ENCODE assay signal across 8 cellular contexts in genomic region chr16:22296225-22297113, GRCh38. TPM values are rescaled to one million over a fixed set of nuclear protein-coding genes. Genes with fewer than 3 reads are reported as not detected.
A peak's percentile ranks its signal among the peaks of the same experiment; 100 is the strongest.
DNase-seq lines count a peak whose midpoint lies in the region; ATAC-seq and TF ChIP-seq lines count a peak whose summit lies in the region.

No MANE protein-coding gene starts in this region.

- H2AFZ ChIP-seq in neural progenitor cell (replicated peaks): peak overlapping the region; percentile 87

- peak overlapping the region; percentile 67 for H3K27ac Mint-ChIP-seq in endothelial cell (ENCODE audit: unreplicated experiment)
- H3K27ac Mint-ChIP-seq in neural progenitor cell: peak overlapping the region; percentile 90

- H3K27me3 ChIP-seq in Peyer's patch (no peaks in the 10 kb centered on the region), neural progenitor cell (no peaks in the 10 kb centered on the region)

- TF ChIP-seq POLR2A in GM18505 (IDR thresholded peaks at IDR 0.05; ENCODE audit: borderline replicate concordance, extremely low read depth, insufficient read depth, insufficient read length): no peak
- no peak for TF ChIP-seq POLR2A in Peyer's patch (IDR thresholded peaks at IDR 0.05)

- peaks cover 37% of the 10 kb centered on the region for H4K20me1 ChIP-seq in neural progenitor cell (ENCODE audit: low read depth)

- peak overlapping the region; percentile 79 for H3K4me2 ChIP-seq in neural progenitor cell

- peak overlapping the region; percentile 68 to 85 (median 82) for H3K4me3 ChIP-seq in Peyer's patch
- H3K4me3 ChIP-seq in neural progenitor cell: peak overlapping the region; percentile 75

- H3K36me3 ChIP-seq in Peyer's patch: no peaks in the 10 kb centered on the region
- no peaks in the 10 kb centered on the region for H3K36me3 ChIP-seq in neural progenitor cell

- H3K9me3 ChIP-seq in Peyer's patch (no peaks in the 10 kb centered on the region), neural progenitor cell (ENCODE audit: low read depth) (no peaks in the 10 kb centered on the region)

- H3K9me3 Mint-ChIP-seq in endothelial cell (ENCODE audit: unreplicated experiment) (no peaks in the 10 kb centered on the region), neural progenitor cell (peaks cover 11% of the 10 kb centered on the region)

- H3K4me1 Mint-ChIP-seq in endothelial cell (ENCODE audit: unreplicated experiment) (peaks cover 6% of the 10 kb centered on the region), neural progenitor cell (peaks cover 28% of the 10 kb centered on the region)

- H3K27me3 Mint-ChIP-seq in endothelial cell (ENCODE audit: unreplicated experiment) (peaks cover 15% of the 10 kb centered on the region), neural progenitor cell (ENCODE audit: insufficient read depth, low read depth) (peaks cover 24% of the 10 kb centered on the region)

- TF ChIP-seq CTCF in Peyer's patch (IDR thresholded peaks at IDR 0.05): no peak
- no peak for TF ChIP-seq CTCF in endothelial cell (IDR thresholded peaks at IDR 0.05; ENCODE audit: unreplicated experiment)
- no peak for TF ChIP-seq CTCF in neural progenitor cell (IDR thresholded peaks at IDR 0.05)

- H3K79me2 ChIP-seq in neural progenitor cell (ENCODE audit: low read depth): peaks cover 39% of the 10 kb centered on the region

- H3K4me1 ChIP-seq in Peyer's patch (peaks cover 0 to 15% (median 0%) of the 10 kb centered on the region in 4 donors), neural progenitor cell (peaks cover 5% of the 10 kb centered on the region)

- H3K27ac ChIP-seq in Peyer's patch: peak overlapping the region in 3 of 4 donors; percentile 20 to 94 (median 39)
- H3K27ac ChIP-seq in neural progenitor cell: no peak overlapping the region

- ATAC-seq in GM18505 (IDR thresholded peaks at IDR 0.05; ENCODE audit: unreplicated experiment) (peak; percentile 2), GM18858 (IDR thresholded peaks at IDR 0.05; ENCODE audit: unreplicated experiment) (no peak), GM18520 (IDR thresholded peaks at IDR 0.05; ENCODE audit: unreplicated experiment) (no peak)

- peak overlapping the region; percentile 83 for H3K4me3 Mint-ChIP-seq in endothelial cell (ENCODE audit: unreplicated experiment)
- peak overlapping the region; percentile 97 for H3K4me3 Mint-ChIP-seq in neural progenitor cell

- H3K9ac ChIP-seq in neural progenitor cell: no peak overlapping the region

- DNase-seq in A172 (ENCODE audit: low spot score) (peak; percentile 18), Peyer's patch (no peak), endothelial cell (ENCODE audit: low spot score) (no peak), neural progenitor cell (ENCODE audit: low spot score) (peak; percentile 11), GM19240 (ENCODE audit: insufficient read length, low spot score) (no peak)

- H3F3A ChIP-seq in neural progenitor cell (ENCODE audit: low read depth): peaks cover 17% of the 10 kb centered on the region

- H3K36me3 Mint-ChIP-seq in endothelial cell (ENCODE audit: low read depth, unreplicated experiment) (no peaks in the 10 kb centered on the region), neural progenitor cell (peaks cover 8% of the 10 kb centered on the region)

RNA-seq across cellular contexts. Expression of gene POLR3E, which starts 0.7 kb away (rescaled TPM):
- 29.0 and 46.3 TPM in 2 replicates for total RNA-seq in A172 (2014; rRNA removed; shearing (Covaris generic))
- total RNA-seq in Peyer's patch (100 to 1,000 TPM in 1 of 4 donors, 10 to 100 TPM in 3; 39.1 to 113 (median 65.1) TPM), endothelial cell (ENCODE audit: unreplicated experiment) (47.3 TPM), neural progenitor cell (ENCODE audit: low replicate concordance) (55.1 and 91.3 TPM in 2 replicates)

Comparison
In these comparisons a context has a peak if more than half of its experiments do, and no peak if none do; other contexts are left out.
1. DNase-seq: peak in A172 (single experiment) and neural progenitor cell (single experiment); none in Peyer's patch (0 of 3), endothelial cell (single experiment) and GM19240 (single experiment).